In the genomic region with DNA sequence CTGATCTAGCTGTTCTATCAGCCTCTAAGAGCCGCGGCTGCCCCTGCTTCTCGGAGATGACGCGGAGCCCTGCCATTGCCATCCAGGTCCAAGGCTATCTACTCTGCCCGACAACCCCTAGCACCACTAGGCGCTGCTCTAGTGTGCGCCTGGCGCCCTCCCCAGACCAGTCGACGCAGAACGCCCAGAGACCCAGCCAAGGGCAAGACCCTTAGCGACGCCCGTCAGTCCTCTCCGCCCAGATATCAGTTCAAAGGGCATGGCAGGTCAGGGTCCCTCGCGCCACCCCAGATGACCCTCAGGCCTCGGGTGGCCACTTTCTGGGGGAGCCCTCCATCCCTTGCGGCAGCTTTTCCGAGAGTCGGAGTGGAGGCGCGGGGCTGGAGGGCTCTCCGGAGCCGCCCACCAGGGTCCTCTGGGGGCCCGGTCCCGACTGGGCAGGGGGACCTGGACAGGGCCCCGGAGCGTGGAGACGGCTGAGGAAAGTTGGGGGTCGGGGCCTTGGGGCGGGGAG, we compare ENCODE assay signal across 8 cellular contexts. TPM values are rescaled to one million over a fixed set of nuclear protein-coding genes. Genes with fewer than 3 reads are reported as not detected.
A peak's percentile ranks its signal among the peaks of the same experiment; 100 is the strongest.
DNase-seq lines count a peak whose midpoint lies in the region; ATAC-seq and TF ChIP-seq lines count a peak whose summit lies in the region.

No MANE protein-coding gene starts in this region.

- 2 to 4% methylated on average over 30 to 33 of the region's 33 CpGs for WGBS in aorta, 2 donors

- BruUV-seq in Calu3 (replicated peaks; lab: Mats Ljungman, UMichigan) = no TSS peak

- H3K4me3 ChIP-seq in foreskin fibroblast (ENCODE audit: low read depth in 1 of 2, low read length in 2 of 2) (peak overlapping the region in 1 of 2 donors; percentile 20), aorta (ENCODE audit: low read length in 2 of 2) (peak overlapping the region in 1 of 2 donors; percentile 23)

- H3K36me3 Mint-ChIP-seq in Calu3 (ENCODE audit: insufficient read depth, unreplicated experiment) = no peaks in the 10 kb centered on the region
- H3K36me3 Mint-ChIP-seq in naive B cell = peaks cover 0 to 10% of the 10 kb centered on the region in 2 donors

- H3K27ac ChIP-seq in aorta (ENCODE audit: low read depth in 1 of 2, low read length in 2 of 2) (no peak overlapping the region), RWPE1 (no peak overlapping the region)

- H3K9me3 ChIP-seq in aorta (ENCODE audit: control insufficient read depth, low read length) = no peaks in the 10 kb centered on the region

- ATAC-seq in HG03439 (IDR thresholded peaks at IDR 0.05; ENCODE audit: unreplicated experiment) = peak; percentile 30
- ATAC-seq in naive B cell (ENCODE audit: low read depth in 2 of 2) = no peak
- ATAC-seq in aorta (ENCODE audit: low FRiP score) = peak; percentile 84

- intact Hi-C loops in Calu3 (cut with micrococcal nuclease; ENCODE audit: unreplicated experiment) = loop anchor here (5.0 to 10.0 kb wide), 3 partner anchors 283 to 803 kb away; no protein-coding TSS in a partner anchor
- intact Hi-C loops in aorta (cut with DNase I) = loop anchor here in 1 of 2 donors (5.0 kb wide), 1 partner anchor 563 kb away; no protein-coding TSS in a partner anchor

- POLR2A ChIA-PET in RWPE1 (lab: Yijun Ruan, JAX; ENCODE audit: low non-redundant PET) = no interaction called here

- peaks cover 75% of the 10 kb centered on the region for H3K27me3 Mint-ChIP-seq in Calu3 (ENCODE audit: unreplicated experiment)
- peaks cover 48 to 69% (median 58%) of the 10 kb centered on the region in 3 donors for H3K27me3 Mint-ChIP-seq in naive B cell

- H3K4me3 Mint-ChIP-seq in Calu3 (ENCODE audit: low read depth, unreplicated experiment) (peak overlapping the region; percentile 79), naive B cell (peak overlapping the region in 6 of 8 donors; percentile 8 to 75 (median 54))

- no peak for TF ChIP-seq CTCF in Calu3 (IDR thresholded peaks at IDR 0.05; ENCODE audit: unreplicated experiment)
- TF ChIP-seq CTCF in foreskin fibroblast (IDR thresholded peaks at IDR 0.05; ENCODE audit: low read depth, low read length) = no peak
- TF ChIP-seq CTCF in RWPE1 (conservative IDR thresholded peaks at IDR 0.05; ENCODE audit: low read depth) = no peak

- no peak for DNase-seq in Calu3
- DNase-seq in NOMO-1 treated with dmso at 0.1 percent for 144 hours (lab: John Stamatoyannopoulos, UW; ENCODE audit: unreplicated experiment) = peak; percentile 93
- peak; percentile 0 to 21 for DNase-seq in foreskin fibroblast
- DNase-seq in naive B cell = no peak
- peak; percentile 49 to 85 for DNase-seq in aorta
- DNase-seq in activated naive CD4-positive, alpha-beta T cell (lab: John Stamatoyannopoulos, UW) = no peak
- DNase-seq in RWPE1 (ENCODE audit: low spot score) = no peak

- CTCF ChIA-PET in Calu3 (lab: Charles Lee) (interaction anchor here (0.5 kb wide), 1 partner anchor 998 kb away, joined by 3 read pairs; no protein-coding TSS in a partner anchor), RWPE1 (lab: Yijun Ruan, JAX) (interaction anchor here (0.7 kb wide), 1 partner anchor 127 kb away, joined by 5 read pairs; no protein-coding TSS in a partner anchor)

- H3K9me3 Mint-ChIP-seq in Calu3 (ENCODE audit: low read depth, unreplicated experiment) (no peaks in the 10 kb centered on the region), naive B cell (peaks cover 0 to 4% (median 0%) of the 10 kb centered on the region in 7 donors)

- H3K36me3 ChIP-seq in aorta (ENCODE audit: control insufficient read depth in 1 of 2, insufficient read depth in 2 of 2, low read length in 1 of 2) = no peaks in the 10 kb centered on the region

- H3K4me1 Mint-ChIP-seq in Calu3 (ENCODE audit: low read depth, unreplicated experiment) (peaks cover 12% of the 10 kb centered on the region), naive B cell (peaks cover 3 to 14% (median 7%) of the 10 kb centered on the region in 3 donors)

- H3K27ac Mint-ChIP-seq in Calu3 (ENCODE audit: unreplicated experiment) (no peak overlapping the region), naive B cell (no peak overlapping the region)

- H3K4me1 ChIP-seq in aorta (ENCODE audit: control insufficient read depth in 1 of 2, insufficient read depth in 2 of 2, low read length in 2 of 2) = no peaks in the 10 kb centered on the region

- no peaks in the 10 kb centered on the region for H3K27me3 ChIP-seq in aorta (ENCODE audit: control insufficient read depth in 1 of 2, insufficient read depth in 2 of 2, low read length in 1 of 2)

RNA-seq across cellular contexts. Expression of a gene that starts 0.4 kb away (rescaled TPM):
- total RNA-seq in Calu3 (2022) (0.07 TPM in 2 replicates), aorta (10 to 100 TPM; 18.0 to 20.6 TPM)
- polyA plus RNA-seq in naive B cell (ENCODE audit: low read depth in 6 of 6) (not detected), aorta (under 1 TPM; 0.13 to 0.25 TPM)

Comparison
In these comparisons a context has a peak if more than half of its experiments do, and no peak if none do; other contexts are left out.
1. DNase-seq: peak in NOMO-1 treated with dmso at 0.1 percent for 144 hours (single experiment), foreskin fibroblast (2 of 2) and aorta (2 of 2); none in Calu3 (single experiment), naive B cell (single experiment), activated naive CD4-positive, alpha-beta T cell (0 of 4) and RWPE1 (single experiment).
2. ATAC-seq: peak in HG03439 (single experiment) and aorta (single experiment); none in naive B cell (0 of 2).
3. RNA of a gene that starts 0.4 kb away (total RNA-seq): 18.0 to 20.6 TPM in aorta; 0.07 TPM in Calu3; every median in the first group is over 10 times any median in the second.